2 cellular contexts compared by ENCODE assay signal in the genomic region with DNA sequence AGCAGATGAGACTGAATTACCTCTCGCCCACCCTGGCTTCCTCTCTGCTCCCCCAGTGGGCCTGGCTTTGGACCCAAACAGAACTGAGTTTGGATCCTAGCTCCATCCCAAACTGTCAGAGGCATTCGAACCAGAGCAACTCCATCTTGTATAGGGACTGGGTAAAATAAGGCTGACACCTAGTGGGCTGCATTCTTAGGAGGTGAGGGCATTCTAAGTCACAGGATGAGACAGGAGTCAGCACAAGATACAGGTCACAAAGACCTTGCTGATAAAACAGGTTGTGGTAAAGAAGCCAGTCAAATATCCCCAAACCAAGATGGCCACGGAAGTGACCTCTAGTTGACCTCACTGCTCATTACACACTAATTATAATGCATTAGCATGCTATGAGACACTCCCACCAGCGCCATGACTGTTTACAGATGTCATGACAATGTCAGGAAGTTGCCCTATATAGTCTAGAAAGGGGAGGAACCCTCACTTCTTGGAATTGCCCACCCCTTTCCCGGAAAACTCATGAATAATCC.
TF ChIP-seq lines count a peak whose summit lies in the region.

No MANE protein-coding gene starts in this region.

TF ChIP-seq in SK-N-SH, 30 proteins besides CTCF, POLR2A, EP300 and RAD21:
- TF ChIP-seq, protein P1, sequence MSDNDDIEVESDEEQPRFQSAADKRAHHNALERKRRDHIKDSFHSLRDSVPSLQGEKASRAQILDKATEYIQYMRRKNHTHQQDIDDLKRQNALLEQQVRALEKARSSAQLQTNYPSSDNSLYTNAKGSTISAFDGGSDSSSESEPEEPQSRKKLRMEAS (IDR thresholded peaks at IDR 0.05; ENCODE audit: low read depth), result no peak
- TF ChIP-seq TCF12 (IDR thresholded peaks at IDR 0.05) (no peak), NRF1 (IDR thresholded peaks at IDR 0.05; ENCODE audit: low read depth, low read length) (no peak), YY1 (IDR thresholded peaks at IDR 0.05; ENCODE audit: low read depth) (no peak), FOXM1 (IDR thresholded peaks at IDR 0.05; ENCODE audit: low read depth) (no peak), JUND (IDR thresholded peaks at IDR 0.05) (no peak), MEF2A (IDR thresholded peaks at IDR 0.05; ENCODE audit: borderline replicate concordance, low read depth) (no peak), FOXJ3 (CRISPR knock-in tag; IDR thresholded peaks at IDR 0.05) (no peak), RCOR1 (IDR thresholded peaks at IDR 0.05; ENCODE audit: low read length) (no peak)
- TF ChIP-seq, protein P2, sequence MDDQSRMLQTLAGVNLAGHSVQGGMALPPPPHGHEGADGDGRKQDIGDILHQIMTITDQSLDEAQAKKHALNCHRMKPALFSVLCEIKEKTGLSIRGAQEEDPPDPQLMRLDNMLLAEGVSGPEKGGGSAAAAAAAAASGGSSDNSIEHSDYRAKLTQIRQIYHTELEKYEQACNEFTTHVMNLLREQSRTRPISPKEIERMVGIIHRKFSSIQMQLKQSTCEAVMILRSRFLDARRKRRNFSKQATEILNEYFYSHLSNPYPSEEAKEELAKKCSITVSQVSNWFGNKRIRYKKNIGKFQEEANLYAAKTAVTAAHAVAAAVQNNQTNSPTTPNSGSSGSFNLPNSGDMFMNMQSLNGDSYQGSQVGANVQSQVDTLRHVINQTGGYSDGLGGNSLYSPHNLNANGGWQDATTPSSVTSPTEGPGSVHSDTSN (IDR thresholded peaks at IDR 0.05), result no peak
- TF ChIP-seq, protein P3, sequence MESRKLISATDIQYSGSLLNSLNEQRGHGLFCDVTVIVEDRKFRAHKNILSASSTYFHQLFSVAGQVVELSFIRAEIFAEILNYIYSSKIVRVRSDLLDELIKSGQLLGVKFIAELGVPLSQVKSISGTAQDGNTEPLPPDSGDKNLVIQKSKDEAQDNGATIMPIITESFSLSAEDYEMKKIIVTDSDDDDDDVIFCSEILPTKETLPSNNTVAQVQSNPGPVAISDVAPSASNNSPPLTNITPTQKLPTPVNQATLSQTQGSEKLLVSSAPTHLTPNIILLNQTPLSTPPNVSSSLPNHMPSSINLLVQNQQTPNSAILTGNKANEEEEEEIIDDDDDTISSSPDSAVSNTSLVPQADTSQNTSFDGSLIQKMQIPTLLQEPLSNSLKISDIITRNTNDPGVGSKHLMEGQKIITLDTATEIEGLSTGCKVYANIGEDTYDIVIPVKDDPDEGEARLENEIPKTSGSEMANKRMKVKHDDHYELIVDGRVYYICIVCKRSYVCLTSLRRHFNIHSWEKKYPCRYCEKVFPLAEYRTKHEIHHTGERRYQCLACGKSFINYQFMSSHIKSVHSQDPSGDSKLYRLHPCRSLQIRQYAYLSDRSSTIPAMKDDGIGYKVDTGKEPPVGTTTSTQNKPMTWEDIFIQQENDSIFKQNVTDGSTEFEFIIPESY (IDR thresholded peaks at IDR 0.05; ENCODE audit: borderline replicate concordance, low read depth), result no peak

TF ChIP-seq in K562, 482 proteins besides CTCF, POLR2A, EP300 and RAD21 (continued from another document and continues in another):
- TF ChIP-seq, protein P4, sequence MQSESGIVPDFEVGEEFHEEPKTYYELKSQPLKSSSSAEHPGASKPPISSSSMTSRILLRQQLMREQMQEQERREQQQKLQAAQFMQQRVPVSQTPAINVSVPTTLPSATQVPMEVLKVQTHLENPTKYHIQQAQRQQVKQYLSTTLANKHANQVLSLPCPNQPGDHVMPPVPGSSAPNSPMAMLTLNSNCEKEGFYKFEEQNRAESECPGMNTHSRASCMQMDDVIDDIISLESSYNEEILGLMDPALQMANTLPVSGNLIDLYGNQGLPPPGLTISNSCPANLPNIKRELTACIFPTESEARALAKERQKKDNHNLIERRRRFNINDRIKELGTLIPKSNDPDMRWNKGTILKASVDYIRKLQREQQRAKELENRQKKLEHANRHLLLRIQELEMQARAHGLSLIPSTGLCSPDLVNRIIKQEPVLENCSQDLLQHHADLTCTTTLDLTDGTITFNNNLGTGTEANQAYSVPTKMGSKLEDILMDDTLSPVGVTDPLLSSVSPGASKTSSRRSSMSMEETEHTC (IDR thresholded peaks at IDR 0.05), result no peak
- no peak for TF ChIP-seq RBM22 (IDR thresholded peaks at IDR 0.05; ENCODE audit: low read depth, low read length, poor library complexity, severe bottlenecking)
- no peak for TF ChIP-seq POLR2AphosphoS5 (IDR thresholded peaks at IDR 0.05; ENCODE audit: control insufficient read depth, insufficient read depth, low read depth, low read length)
- peak; percentile 97 for TF ChIP-seq ETS2 (tag; IDR thresholded peaks at IDR 0.05; ENCODE audit: borderline replicate concordance, poor library complexity, severe bottlenecking)
- no peak for TF ChIP-seq POLR3G (IDR thresholded peaks at IDR 0.05; ENCODE audit: extremely low read depth, insufficient read length, insufficient replicate concordance)
- peak; percentile 99 for TF ChIP-seq PPARD (CRISPR knock-in tag; IDR thresholded peaks at IDR 0.05)
- TF ChIP-seq ZNF23 (CRISPR knock-in tag; IDR thresholded peaks at IDR 0.05), result peak; percentile 88
- TF ChIP-seq HMG20A (CRISPR knock-in tag; conservative IDR thresholded peaks at IDR 0.05), result peak; percentile 95
- TF ChIP-seq, protein P5, sequence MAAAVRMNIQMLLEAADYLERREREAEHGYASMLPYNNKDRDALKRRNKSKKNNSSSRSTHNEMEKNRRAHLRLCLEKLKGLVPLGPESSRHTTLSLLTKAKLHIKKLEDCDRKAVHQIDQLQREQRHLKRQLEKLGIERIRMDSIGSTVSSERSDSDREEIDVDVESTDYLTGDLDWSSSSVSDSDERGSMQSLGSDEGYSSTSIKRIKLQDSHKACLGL (CRISPR knock-in tag; IDR thresholded peaks at IDR 0.05; ENCODE audit: borderline replicate concordance, poor library complexity, severe bottlenecking), result peak; percentile 88
- TF ChIP-seq GATAD2B (IDR thresholded peaks at IDR 0.05; ENCODE audit: borderline replicate concordance), result no peak
- TF ChIP-seq, protein P6, sequence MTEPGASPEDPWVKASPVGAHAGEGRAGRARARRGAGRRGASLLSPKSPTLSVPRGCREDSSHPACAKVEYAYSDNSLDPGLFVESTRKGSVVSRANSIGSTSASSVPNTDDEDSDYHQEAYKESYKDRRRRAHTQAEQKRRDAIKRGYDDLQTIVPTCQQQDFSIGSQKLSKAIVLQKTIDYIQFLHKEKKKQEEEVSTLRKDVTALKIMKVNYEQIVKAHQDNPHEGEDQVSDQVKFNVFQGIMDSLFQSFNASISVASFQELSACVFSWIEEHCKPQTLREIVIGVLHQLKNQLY (CRISPR knock-in tag; conservative IDR thresholded peaks at IDR 0.05), result peak in 1 of 2 experiments; percentile 96; a peak in 2 of 4 replicates
- no peak for TF ChIP-seq KDM5B (IDR thresholded peaks at IDR 0.05; ENCODE audit: insufficient replicate concordance, low read depth, low read length)
- TF ChIP-seq, protein P7, sequence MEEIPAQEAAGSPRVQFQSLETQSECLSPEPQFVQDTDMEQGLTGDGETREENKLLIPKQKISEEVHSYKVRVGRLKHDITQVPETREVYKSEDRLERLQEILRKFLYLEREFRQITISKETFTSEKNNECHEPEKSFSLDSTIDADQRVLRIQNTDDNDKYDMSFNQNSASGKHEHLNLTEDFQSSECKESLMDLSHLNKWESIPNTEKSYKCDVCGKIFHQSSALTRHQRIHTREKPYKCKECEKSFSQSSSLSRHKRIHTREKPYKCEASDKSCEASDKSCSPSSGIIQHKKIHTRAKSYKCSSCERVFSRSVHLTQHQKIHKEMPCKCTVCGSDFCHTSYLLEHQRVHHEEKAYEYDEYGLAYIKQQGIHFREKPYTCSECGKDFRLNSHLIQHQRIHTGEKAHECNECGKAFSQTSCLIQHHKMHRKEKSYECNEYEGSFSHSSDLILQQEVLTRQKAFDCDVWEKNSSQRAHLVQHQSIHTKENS (CRISPR knock-in tag; IDR thresholded peaks at IDR 0.05), result peak; percentile 96
- no peak for TF ChIP-seq MBD2 (IDR thresholded peaks at IDR 0.05; ENCODE audit: borderline replicate concordance, low read depth)
- no peak for TF ChIP-seq MAFF (IDR thresholded peaks at IDR 0.05; ENCODE audit: low read length)
- TF ChIP-seq IFI16 (CRISPR knock-in tag; IDR thresholded peaks at IDR 0.05), result peak; percentile 99
- peak; percentile 53; the same call in 1 of the 2 replicates for TF ChIP-seq RNF2 (IDR thresholded peaks at IDR 0.05)
- TF ChIP-seq, protein P8, sequence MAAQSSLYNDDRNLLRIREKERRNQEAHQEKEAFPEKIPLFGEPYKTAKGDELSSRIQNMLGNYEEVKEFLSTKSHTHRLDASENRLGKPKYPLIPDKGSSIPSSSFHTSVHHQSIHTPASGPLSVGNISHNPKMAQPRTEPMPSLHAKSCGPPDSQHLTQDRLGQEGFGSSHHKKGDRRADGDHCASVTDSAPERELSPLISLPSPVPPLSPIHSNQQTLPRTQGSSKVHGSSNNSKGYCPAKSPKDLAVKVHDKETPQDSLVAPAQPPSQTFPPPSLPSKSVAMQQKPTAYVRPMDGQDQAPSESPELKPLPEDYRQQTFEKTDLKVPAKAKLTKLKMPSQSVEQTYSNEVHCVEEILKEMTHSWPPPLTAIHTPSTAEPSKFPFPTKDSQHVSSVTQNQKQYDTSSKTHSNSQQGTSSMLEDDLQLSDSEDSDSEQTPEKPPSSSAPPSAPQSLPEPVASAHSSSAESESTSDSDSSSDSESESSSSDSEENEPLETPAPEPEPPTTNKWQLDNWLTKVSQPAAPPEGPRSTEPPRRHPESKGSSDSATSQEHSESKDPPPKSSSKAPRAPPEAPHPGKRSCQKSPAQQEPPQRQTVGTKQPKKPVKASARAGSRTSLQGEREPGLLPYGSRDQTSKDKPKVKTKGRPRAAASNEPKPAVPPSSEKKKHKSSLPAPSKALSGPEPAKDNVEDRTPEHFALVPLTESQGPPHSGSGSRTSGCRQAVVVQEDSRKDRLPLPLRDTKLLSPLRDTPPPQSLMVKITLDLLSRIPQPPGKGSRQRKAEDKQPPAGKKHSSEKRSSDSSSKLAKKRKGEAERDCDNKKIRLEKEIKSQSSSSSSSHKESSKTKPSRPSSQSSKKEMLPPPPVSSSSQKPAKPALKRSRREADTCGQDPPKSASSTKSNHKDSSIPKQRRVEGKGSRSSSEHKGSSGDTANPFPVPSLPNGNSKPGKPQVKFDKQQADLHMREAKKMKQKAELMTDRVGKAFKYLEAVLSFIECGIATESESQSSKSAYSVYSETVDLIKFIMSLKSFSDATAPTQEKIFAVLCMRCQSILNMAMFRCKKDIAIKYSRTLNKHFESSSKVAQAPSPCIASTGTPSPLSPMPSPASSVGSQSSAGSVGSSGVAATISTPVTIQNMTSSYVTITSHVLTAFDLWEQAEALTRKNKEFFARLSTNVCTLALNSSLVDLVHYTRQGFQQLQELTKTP (IDR thresholded peaks at IDR 0.05; ENCODE audit: low read depth in 1 of 2, partially characterized antibody in 2 of 2), result peak in 1 of 2 experiments; percentile 70
- no peak for TF ChIP-seq NFIC (IDR thresholded peaks at IDR 0.05)
- peak; percentile 99 for TF ChIP-seq ZNF311 (CRISPR knock-in tag; IDR thresholded peaks at IDR 0.05)
- TF ChIP-seq SMAD4 (CRISPR knock-in tag; conservative IDR thresholded peaks at IDR 0.05), result peak; percentile 100
- no peak for TF ChIP-seq HDAC6 (IDR thresholded peaks at IDR 0.05; ENCODE audit: low read depth, low read length)
- TF ChIP-seq, protein P9, sequence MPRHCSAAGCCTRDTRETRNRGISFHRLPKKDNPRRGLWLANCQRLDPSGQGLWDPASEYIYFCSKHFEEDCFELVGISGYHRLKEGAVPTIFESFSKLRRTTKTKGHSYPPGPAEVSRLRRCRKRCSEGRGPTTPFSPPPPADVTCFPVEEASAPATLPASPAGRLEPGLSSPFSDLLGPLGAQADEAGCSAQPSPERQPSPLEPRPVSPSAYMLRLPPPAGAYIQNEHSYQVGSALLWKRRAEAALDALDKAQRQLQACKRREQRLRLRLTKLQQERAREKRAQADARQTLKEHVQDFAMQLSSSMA (CRISPR knock-in tag; IDR thresholded peaks at IDR 0.05), result peak; percentile 96
- TF ChIP-seq, protein P10, sequence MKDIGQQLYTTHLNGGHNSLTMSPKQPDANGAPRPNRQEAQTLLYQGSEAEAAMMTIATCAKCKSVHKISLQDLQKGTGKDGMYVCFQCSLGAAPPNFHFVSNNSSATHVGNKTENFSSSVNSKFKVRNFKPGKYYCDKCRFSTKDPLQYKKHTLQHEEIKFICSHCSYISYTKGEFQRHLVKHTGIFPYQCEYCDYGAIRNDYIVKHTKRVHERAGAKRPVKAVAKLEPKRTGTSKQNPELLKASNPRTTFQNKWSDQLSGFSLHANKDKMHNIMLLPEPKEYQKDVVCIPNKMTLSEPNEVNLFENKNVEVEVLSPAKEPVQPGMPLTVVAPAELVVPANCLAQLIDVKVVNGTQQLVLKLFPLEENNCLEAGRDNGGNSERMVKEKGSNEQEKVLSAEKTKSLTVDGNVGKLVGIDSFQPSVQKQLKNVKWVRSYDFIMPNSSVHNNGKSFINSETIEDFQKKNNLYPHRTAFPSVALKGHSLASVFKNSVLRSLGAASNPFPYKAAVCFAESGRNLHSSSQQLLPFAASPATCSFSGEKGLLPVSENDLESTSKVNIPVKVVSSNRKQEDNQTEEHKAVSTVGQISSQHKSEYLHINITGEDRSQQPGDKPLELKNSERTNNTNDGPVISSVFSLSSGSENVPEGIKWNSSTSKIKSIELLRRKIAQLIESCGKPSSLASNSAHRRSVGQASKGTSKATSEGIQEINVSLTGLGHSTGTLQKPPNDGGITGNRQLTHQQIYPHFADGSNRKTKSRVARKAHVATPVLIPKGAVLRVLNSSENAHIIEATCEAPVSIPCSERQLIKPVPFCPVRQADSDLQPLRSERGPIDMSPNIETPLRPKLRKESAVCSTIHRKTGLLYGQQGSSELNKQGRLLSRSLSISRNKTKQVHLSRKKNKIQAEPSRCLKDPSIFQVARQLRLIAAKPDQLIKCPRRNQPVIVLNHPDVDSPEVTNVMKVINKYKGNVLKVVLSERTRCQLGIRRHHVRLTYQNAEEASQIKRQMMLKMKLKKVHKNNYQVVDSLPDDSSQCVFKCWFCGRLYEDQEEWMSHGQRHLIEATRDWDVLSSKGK (CRISPR knock-in tag; IDR thresholded peaks at IDR 0.05), result peak; percentile 95
- no peak for TF ChIP-seq DACH1 (IDR thresholded peaks at IDR 0.05; ENCODE audit: partially characterized antibody)
- TF ChIP-seq TEAD2 (tag; IDR thresholded peaks at IDR 0.05), result peak; percentile 99
- no peak for TF ChIP-seq STAG1 (CRISPR knock-in tag; IDR thresholded peaks at IDR 0.05; ENCODE audit: borderline replicate concordance)
- TF ChIP-seq KAT7 (CRISPR knock-in tag; IDR thresholded peaks at IDR 0.05; ENCODE audit: borderline replicate concordance), result no peak
- no peak for TF ChIP-seq POLR2B (IDR thresholded peaks at IDR 0.05; ENCODE audit: low read depth, partially characterized antibody)
- no peak for TF ChIP-seq XRCC5 (IDR thresholded peaks at IDR 0.05; ENCODE audit: low read depth, low read length)
- TF ChIP-seq, protein P11, sequence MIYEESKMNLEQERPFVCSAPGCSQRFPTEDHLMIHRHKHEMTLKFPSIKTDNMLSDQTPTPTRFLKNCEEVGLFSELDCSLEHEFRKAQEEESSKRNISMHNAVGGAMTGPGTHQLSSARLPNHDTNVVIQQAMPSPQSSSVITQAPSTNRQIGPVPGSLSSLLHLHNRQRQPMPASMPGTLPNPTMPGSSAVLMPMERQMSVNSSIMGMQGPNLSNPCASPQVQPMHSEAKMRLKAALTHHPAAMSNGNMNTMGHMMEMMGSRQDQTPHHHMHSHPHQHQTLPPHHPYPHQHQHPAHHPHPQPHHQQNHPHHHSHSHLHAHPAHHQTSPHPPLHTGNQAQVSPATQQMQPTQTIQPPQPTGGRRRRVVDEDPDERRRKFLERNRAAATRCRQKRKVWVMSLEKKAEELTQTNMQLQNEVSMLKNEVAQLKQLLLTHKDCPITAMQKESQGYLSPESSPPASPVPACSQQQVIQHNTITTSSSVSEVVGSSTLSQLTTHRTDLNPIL (CRISPR knock-in tag; IDR thresholded peaks at IDR 0.05), result peak; percentile 99
- TF ChIP-seq ZNF263 (CRISPR knock-in tag; IDR thresholded peaks at IDR 0.05; ENCODE audit: borderline replicate concordance), result no peak
